ENCODE assay signal across 11 cellular contexts in the genomic region with DNA sequence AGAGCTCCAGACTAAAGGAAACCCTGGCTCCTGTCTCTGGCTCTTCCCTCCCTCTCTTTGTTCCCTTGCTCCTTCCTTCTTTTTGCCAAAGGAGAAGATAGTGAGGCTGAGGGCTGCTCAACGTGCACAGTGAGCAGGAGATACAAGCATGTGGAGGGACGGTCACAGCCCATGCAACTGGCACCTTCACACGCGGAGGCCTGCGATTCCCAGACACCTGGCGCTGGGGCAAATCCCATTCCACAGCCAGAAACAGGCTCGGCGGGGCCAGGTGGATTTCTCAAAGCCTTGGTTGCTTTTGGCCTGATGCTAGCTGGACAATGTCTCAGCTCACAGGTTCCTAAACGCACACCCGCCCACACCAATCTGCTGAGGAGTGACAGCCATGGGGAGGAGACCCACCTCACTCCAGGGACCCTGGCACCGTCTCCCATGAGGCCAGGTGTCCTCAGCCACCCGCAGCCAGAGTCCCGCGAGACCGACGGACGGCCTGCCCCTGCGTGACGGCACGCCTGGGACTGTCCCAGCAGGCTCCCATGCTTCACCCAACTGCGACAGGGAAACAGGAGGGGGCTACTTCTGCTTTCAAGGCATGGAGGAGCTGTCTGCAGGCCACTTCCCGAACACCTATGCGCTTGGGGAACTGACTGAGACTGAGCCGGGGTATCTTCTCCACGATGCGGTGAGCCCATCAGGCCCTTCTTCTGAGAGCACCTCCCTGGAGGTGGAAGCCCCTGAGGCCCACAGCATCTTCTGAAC. TPM values are rescaled to one million over a fixed set of nuclear protein-coding genes. Genes with fewer than 3 reads are reported as not detected.
DNase-seq lines count a peak whose midpoint lies in the region; ATAC-seq and TF ChIP-seq lines count a peak whose summit lies in the region.
"Not testable (repeated sequence)": the region's sequence is repeated elsewhere in the genome, so short reads cannot be mapped to it uniquely, and the experiment has no call there.
"Had no signal": no experiment of that assay in that cellular context is flagged by ENCODE, and none has a peak within 500 bp of the region (broad histone marks: within the 10 kb centered on the region; RNA-seq: fewer than 3 reads in every experiment).

No MANE protein-coding gene starts in this region.

- not testable (repeated sequence) for H3K9me3 Mint-ChIP-seq in endodermal cell; nephron; stimulated activated memory B cell treated with anti-CD40 and anti-IgM and Interleukin-4, amounts not matched to agents 10 μg/mL and 1 μg/mL and 100 μg/mL, for 72 hours

- POLR2A ChIA-PET in RWPE1 (lab: Yijun Ruan, JAX; ENCODE audit: low non-redundant PET): not testable (repeated sequence)

- H3K36me3 ChIP-seq in endodermal cell (ENCODE audit: control insufficient read depth, insufficient read depth, low read length): not testable (repeated sequence)

- H3K27ac Mint-ChIP-seq in endodermal cell: not testable (repeated sequence)
- peak overlapping the region; percentile 92 to 95 (median 92) for H3K27ac Mint-ChIP-seq in nephron
- peak overlapping the region; percentile 74 for H3K27ac Mint-ChIP-seq in stimulated activated memory B cell treated with anti-CD40 and anti-IgM and Interleukin-4, amounts not matched to agents 10 μg/mL and 1 μg/mL and 100 μg/mL, for 72 hours

- not testable (repeated sequence) for TF ChIP-seq CTCF in C4-2B (conservative IDR thresholded peaks at IDR 0.05); RWPE1 (conservative IDR thresholded peaks at IDR 0.05; ENCODE audit: low read depth); endodermal cell (conservative IDR thresholded peaks at IDR 0.05); nephron (IDR thresholded peaks at IDR 0.05; ENCODE audit: unreplicated experiment in 3 of 3)

- H3K27me3 ChIP-seq in endodermal cell (ENCODE audit: control insufficient read depth, insufficient read depth, low read length, poor library complexity, severe bottlenecking): not testable (repeated sequence)

- CTCF ChIA-PET in RWPE1 (lab: Yijun Ruan, JAX): not testable (repeated sequence)

- H3K36me3 Mint-ChIP-seq in endodermal cell (ENCODE audit: low read depth): peaks cover 18% of the 10 kb centered on the region
- not testable (repeated sequence) for H3K36me3 Mint-ChIP-seq in nephron (ENCODE audit: low read depth); stimulated activated memory B cell treated with anti-CD40 and anti-IgM and Interleukin-4, amounts not matched to agents 10 μg/mL and 1 μg/mL and 100 μg/mL, for 72 hours

- not testable (repeated sequence) for H3K9me3 ChIP-seq in endodermal cell (ENCODE audit: control insufficient read depth, low read length)

- H3K27ac ChIP-seq in C4-2B (peak overlapping the region; percentile 4; the same call in 1 of the 2 replicates), RWPE1 (peak overlapping the region; percentile 32; the same call in 1 of the 2 replicates)
- not testable (repeated sequence) for H3K27ac ChIP-seq in endodermal cell (ENCODE audit: low read depth, low read length)

- not testable (repeated sequence) for H3K4me1 ChIP-seq in endodermal cell (ENCODE audit: control insufficient read depth, insufficient read depth, low read length)

- WGBS in endodermal cell (ENCODE audit: insufficient coverage in 1 of 2, insufficient read length in 1 of 2), 2 experiments: 88 to 93% methylated on average over 5 to 24 of the region's 26 CpGs

- H3K9ac ChIP-seq in endodermal cell (ENCODE audit: extremely low read depth, low read length, poor library complexity, severe bottlenecking): not testable (repeated sequence)

- H3K4me3 Mint-ChIP-seq in endodermal cell: peak overlapping the region; percentile 10
- not testable (repeated sequence) for H3K4me3 Mint-ChIP-seq in nephron
- peak overlapping the region; percentile 71 for H3K4me3 Mint-ChIP-seq in stimulated activated memory B cell treated with anti-CD40 and anti-IgM and Interleukin-4, amounts not matched to agents 10 μg/mL and 1 μg/mL and 100 μg/mL, for 72 hours

- H3K4me1 Mint-ChIP-seq in endodermal cell: peaks cover 25% of the 10 kb centered on the region
- peaks cover 54% of the 10 kb centered on the region for H3K4me1 Mint-ChIP-seq in nephron
- H3K4me1 Mint-ChIP-seq in stimulated activated memory B cell treated with anti-CD40 and anti-IgM and Interleukin-4, amounts not matched to agents 10 μg/mL and 1 μg/mL and 100 μg/mL, for 72 hours: peaks cover 65% of the 10 kb centered on the region

- not testable (repeated sequence) for DNase-seq in RWPE1 (ENCODE audit: low spot score)
- peak; percentile 50 for DNase-seq in activated CD8-positive, alpha-beta memory T cell treated with anti-CD3 and anti-CD28 coated beads, Interleukin-2, amount 50 U/mL, for 48 hours
- DNase-seq in endodermal cell: peak; percentile 35

- peaks cover 18% of the 10 kb centered on the region for H3K27me3 Mint-ChIP-seq in endodermal cell (ENCODE audit: insufficient read depth)
- not testable (repeated sequence) for H3K27me3 Mint-ChIP-seq in nephron (ENCODE audit: low read depth); stimulated activated memory B cell treated with anti-CD40 and anti-IgM and Interleukin-4, amounts not matched to agents 10 μg/mL and 1 μg/mL and 100 μg/mL, for 72 hours

- ATAC-seq in GM18907 (IDR thresholded peaks at IDR 0.05; ENCODE audit: unreplicated experiment) (peak; percentile 33), HG03108 (IDR thresholded peaks at IDR 0.05; ENCODE audit: unreplicated experiment) (peak; percentile 27)
- ATAC-seq in stimulated activated memory B cell treated with anti-CD40 and anti-IgM and Interleukin-4, amounts not matched to agents 10 μg/mL and 1 μg/mL and 100 μg/mL, for 72 hours: peak; percentile 81

- H3K4me3 ChIP-seq in endodermal cell (ENCODE audit: low read length): not testable (repeated sequence)

RNA-seq across cellular contexts. Expression of gene SPN, which starts 56.2 kb away (rescaled TPM):
- total RNA-seq in endodermal cell: under 1 TPM in 1 of 2 donors, not detected in 1; 0.86 TPM
- polyA plus RNA-seq in endodermal cell (2013, experiment 1 of 2): 0.28 TPM
- polyA plus RNA-seq in endodermal cell (2013, experiment 2 of 2): 0.29 TPM
- total RNA-seq: bronchial epithelial cell, NCI-H460, PC-3 had no signal

Comparison
In these comparisons a context has a peak if more than half of its experiments do, and no peak if none do; other contexts are left out.
1. ATAC-seq: peak in every context shown above with its lines; median percentile 81 in stimulated activated memory B cell treated with anti-CD40 and anti-IgM and Interleukin-4, amounts not matched to agents 10 μg/mL and 1 μg/mL and 100 μg/mL, for 72 hours; 33 in GM18907; 27 in HG03108.